In genomic region chr6:151497935-151498726, GRCh38 we compare ENCODE assay signal across 10 cellular contexts. TPM values are rescaled to one million over a fixed set of nuclear protein-coding genes. Genes with fewer than 3 reads are reported as not detected.
DNase-seq lines count a peak whose midpoint lies in the region; ATAC-seq and TF ChIP-seq lines count a peak whose summit lies in the region.
"Had no signal": no experiment of that assay in that cellular context is flagged by ENCODE, and none has a peak within 500 bp of the region (broad histone marks: within the 10 kb centered on the region; RNA-seq: fewer than 3 reads in every experiment).

No MANE protein-coding gene starts in this region.

- ATAC-seq in GM18505 (IDR thresholded peaks at IDR 0.05; ENCODE audit: unreplicated experiment) (peak; percentile 67), GM21529 (IDR thresholded peaks at IDR 0.05; ENCODE audit: unreplicated experiment) (peak; percentile 77), HG03460 (IDR thresholded peaks at IDR 0.05; ENCODE audit: unreplicated experiment) (peak; percentile 82)

- H3K27me3 Mint-ChIP-seq in osteocyte (ENCODE audit: unreplicated experiment): peaks cover 2% of the 10 kb centered on the region

- TF ChIP-seq POLR2A in GM18505 (IDR thresholded peaks at IDR 0.05; ENCODE audit: borderline replicate concordance, extremely low read depth, insufficient read depth, insufficient read length): no peak

- DNase-seq in choroid plexus epithelial cell (ENCODE audit: low read depth) (peak; percentile 52), osteocyte (ENCODE audit: extremely low spot score, unreplicated experiment) (no peak), occipital lobe (lab: John Stamatoyannopoulos, UW) (no peak), retina (no peak)
- DNase-seq in effector CD8-positive, alpha-beta T cell (lab: John Stamatoyannopoulos, UW): no peak
- DNase-seq: sigmoid colon had no signal

- TF ChIP-seq CTCF in choroid plexus epithelial cell (conservative IDR thresholded peaks at IDR 0.05; ENCODE audit: low read depth, low read length) (no peak), osteocyte (IDR thresholded peaks at IDR 0.05) (no peak)

- H3K9me3 Mint-ChIP-seq in osteocyte (ENCODE audit: unreplicated experiment): no peaks in the 10 kb centered on the region

- H3K27ac Mint-ChIP-seq in osteocyte (ENCODE audit: unreplicated experiment): no peak overlapping the region

- peaks cover 24% of the 10 kb centered on the region for H3K4me1 Mint-ChIP-seq in osteocyte (ENCODE audit: unreplicated experiment)

- H3K36me3 Mint-ChIP-seq in osteocyte (ENCODE audit: unreplicated experiment): no peaks in the 10 kb centered on the region

- no peak overlapping the region for H3K4me3 ChIP-seq in choroid plexus epithelial cell (ENCODE audit: low read depth, low read length)
- H3K4me3 ChIP-seq: ascending aorta, sigmoid colon had no signal

- no peak overlapping the region for H3K4me3 Mint-ChIP-seq in osteocyte (ENCODE audit: unreplicated experiment)

RNA-seq across cellular contexts. Expression of gene CCDC170, which starts 4.3 kb away (rescaled TPM):
- total RNA-seq in osteocyte (0.78 and 0.84 TPM in 2 replicates), occipital lobe (0.47 TPM)
- total RNA-seq: ascending aorta had no signal

RNA-seq across cellular contexts. Expression of gene RMND1, which starts 46.2 kb away (rescaled TPM):
- total RNA-seq in osteocyte: 35.6 and 37.3 TPM in 2 replicates
- 33.7 TPM for total RNA-seq in occipital lobe
